25 cellular contexts compared by ENCODE assay signal in genomic region chr2:47301731-47302130, GRCh38.
"Had no signal": no experiment of that assay in that cellular context is flagged by ENCODE, and none has a peak within 500 bp of the region (broad histone marks: within the 10 kb centered on the region; RNA-seq: fewer than 3 reads in every experiment).

No MANE protein-coding gene starts in this region.

- H3K27ac Mint-ChIP-seq: activated CD4-positive, alpha-beta T cell treated with anti-CD3 and anti-CD28 coated beads for 36 hours; activated naive CD8-positive, alpha-beta T cell; T-cell; T-helper 2 cell treated with Interferon-gamma antibody and Interleukin-4, amounts not matched to agents 5 μg/mL and 100 μg/mL, for 36 hours had no signal

- H3K4me3 ChIP-seq: body of pancreas, esophagus squamous epithelium, mucosa of descending colon, stomach, suprapubic skin, tibial artery had no signal

- H3K9me3 ChIP-seq: body of pancreas, esophagus squamous epithelium, mucosa of descending colon, stomach, suprapubic skin, tibial artery had no signal

- H3K36me3 ChIP-seq: esophagus squamous epithelium, stomach, suprapubic skin, tibial artery had no signal

- ATAC-seq: activated CD4-positive, alpha-beta T cell treated with anti-CD3 and anti-CD28 coated beads for 36 hours; body of pancreas; left ventricle myocardium superior; right cardiac atrium; T-cell had no signal

- H2AFZ ChIP-seq: parathyroid adenoma had no signal

- DNase-seq: activated CD4-positive, alpha-beta T cell treated with anti-CD3 and anti-CD28 coated beads for 36 hours; activated CD4-positive, CD25-positive, alpha-beta regulatory T cell; activated effector memory CD4-positive, alpha-beta T cell treated with Interleukin-2 at 50 U/mL for 16 hours; activated naive CD4-positive, alpha-beta T cell treated with Interleukin-2 at 50 U/mL for 16 hours; aorta; body of pancreas; effector CD8-positive, alpha-beta T cell; esophagus squamous epithelium; foreskin melanocyte; left ventricle myocardium superior; mucosa of descending colon; nephron progenitor cell; occipital lobe; right cardiac atrium; stimulated activated CD4-positive, alpha-beta T cell treated with anti-CD3 and anti-CD28 coated beads, Interleukin-4, amount 100 ng/mL, for 1 hour; stimulated activated CD8-positive, alpha-beta memory T cell treated with anti-CD3 and anti-CD28 coated beads, Interleukin-4, amount 100 ng/mL, for 48 hours; stomach; T-cell; tibial artery had no signal

- H3K27ac ChIP-seq: body of pancreas, epithelial cell of prostate, esophagus squamous epithelium, parathyroid adenoma, suprapubic skin, tibial artery had no signal

- H3K4me1 ChIP-seq: body of pancreas, parathyroid adenoma had no signal

- H3K4me3 Mint-ChIP-seq: activated CD4-positive, alpha-beta T cell treated with anti-CD3 and anti-CD28 coated beads for 36 hours; activated naive CD8-positive, alpha-beta T cell; nephron progenitor cell; T-cell; T-helper 2 cell treated with Interferon-gamma antibody and Interleukin-4, amounts not matched to agents 5 μg/mL and 100 μg/mL, for 36 hours had no signal

- H3K36me3 Mint-ChIP-seq: activated naive CD8-positive, alpha-beta T cell; T-cell had no signal

- H3K27me3 ChIP-seq: body of pancreas, stomach, suprapubic skin, tibial artery had no signal

- H3K79me2 ChIP-seq: parathyroid adenoma had no signal

- H3K27me3 Mint-ChIP-seq: stimulated activated naive B cell treated with anti-CD40 and anti-IgM and Interleukin-4, amounts not matched to agents 10 μg/mL and 1 μg/mL and 100 μg/mL, for 72 hours had no signal

- H3K9ac ChIP-seq: parathyroid adenoma had no signal

- H3K9me3 Mint-ChIP-seq: nephron progenitor cell; stimulated activated naive B cell treated with anti-CD40 and anti-IgM and Interleukin-4, amounts not matched to agents 10 μg/mL and 1 μg/mL and 100 μg/mL, for 72 hours; T-cell; T-helper 2 cell treated with Interferon-gamma antibody and Interleukin-4, amounts not matched to agents 5 μg/mL and 100 μg/mL, for 36 hours had no signal
